Comparison of ENCODE assay signal across 27 cellular contexts in the genomic region with DNA sequence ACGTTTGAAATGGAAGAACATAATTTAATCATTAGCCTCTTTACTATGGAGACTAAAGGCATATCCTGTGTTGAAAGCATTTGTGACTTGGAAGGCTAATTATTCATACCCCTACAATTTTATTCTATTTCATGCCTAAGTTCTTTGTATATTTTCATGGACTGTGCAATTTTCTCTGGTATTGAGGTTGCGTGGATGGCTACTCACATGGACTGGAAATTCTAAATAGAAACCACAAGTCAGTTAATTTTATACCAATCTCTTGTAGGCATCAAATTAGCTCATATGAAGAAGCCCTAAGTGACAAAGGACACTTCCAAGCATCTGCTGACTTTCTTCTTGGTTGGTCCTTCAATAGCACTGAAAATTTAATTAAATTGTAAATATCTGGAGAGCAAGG.
"Had no signal": no experiment of that assay in that cellular context is flagged by ENCODE, and none has a peak within 500 bp of the region (broad histone marks: within the 10 kb centered on the region; RNA-seq: fewer than 3 reads in every experiment).

No MANE protein-coding gene starts in this region.

- H3K27me3 ChIP-seq: colonic mucosa, esophagus squamous epithelium, left lung, neural progenitor cell, sigmoid colon, stomach, thyroid gland, vagina had no signal

- H3K4me3 Mint-ChIP-seq: dendritic cell treated with granulocyte-macrophage colony-stimulating factor and Interleukin-4, amounts not matched to agents 40 ng/mL and 50 ng/mL, for 4 days; immature natural killer cell; mesothelial cell of epicardium; naive thymus-derived CD4-positive, alpha-beta T cell; nephron; neural progenitor cell; stimulated activated effector memory CD8-positive, alpha-beta T cell treated with anti-CD3 and anti-CD28 coated beads, Interleukin-12 subunit alpha, Interleukin-12 subunit beta, amount 100 ng/mL, for 72 hours had no signal

- ATAC-seq: left cardiac atrium; left lung; naive thymus-derived CD4-positive, alpha-beta T cell; right cardiac atrium; stimulated activated effector memory CD8-positive, alpha-beta T cell treated with anti-CD3 and anti-CD28 coated beads, Interleukin-12 subunit alpha, Interleukin-12 subunit beta, amount 100 ng/mL, for 72 hours had no signal

- H3K27ac Mint-ChIP-seq: dendritic cell treated with granulocyte-macrophage colony-stimulating factor and Interleukin-4, amounts not matched to agents 40 ng/mL and 50 ng/mL, for 4 days; immature natural killer cell; mesothelial cell of epicardium; naive thymus-derived CD4-positive, alpha-beta T cell; nephron; neural progenitor cell; stimulated activated effector memory CD8-positive, alpha-beta T cell treated with anti-CD3 and anti-CD28 coated beads, Interleukin-12 subunit alpha, Interleukin-12 subunit beta, amount 100 ng/mL, for 72 hours had no signal

- H3K4me1 ChIP-seq: colonic mucosa, esophagus squamous epithelium, left lung, neural progenitor cell, parathyroid adenoma, prostate gland, sigmoid colon, stomach, vagina had no signal

- H3K36me3 Mint-ChIP-seq: immature natural killer cell; mesothelial cell of epicardium; naive thymus-derived CD4-positive, alpha-beta T cell; neural progenitor cell; stimulated activated effector memory CD8-positive, alpha-beta T cell treated with anti-CD3 and anti-CD28 coated beads, Interleukin-12 subunit alpha, Interleukin-12 subunit beta, amount 100 ng/mL, for 72 hours had no signal

- H3K9me3 ChIP-seq: colonic mucosa, esophagus squamous epithelium, left lung, prostate gland, sigmoid colon, stomach, thyroid gland, vagina had no signal

- H3K27me3 Mint-ChIP-seq: dendritic cell treated with granulocyte-macrophage colony-stimulating factor and Interleukin-4, amounts not matched to agents 40 ng/mL and 50 ng/mL, for 4 days; naive thymus-derived CD4-positive, alpha-beta T cell had no signal

- H3K36me3 ChIP-seq: colonic mucosa, esophagus squamous epithelium, left lung, neural progenitor cell, prostate gland, sigmoid colon, stomach, thyroid gland, vagina had no signal

- H3K4me3 ChIP-seq: colonic mucosa, esophagus squamous epithelium, left lung, neural progenitor cell, prostate gland, sigmoid colon, stomach, thyroid gland, vagina had no signal

- H3K4me1 Mint-ChIP-seq: immature natural killer cell; mesothelial cell of epicardium; naive thymus-derived CD4-positive, alpha-beta T cell; nephron; neural progenitor cell; stimulated activated effector memory CD8-positive, alpha-beta T cell treated with anti-CD3 and anti-CD28 coated beads, Interleukin-12 subunit alpha, Interleukin-12 subunit beta, amount 100 ng/mL, for 72 hours had no signal

- H3K9me3 Mint-ChIP-seq: dendritic cell treated with granulocyte-macrophage colony-stimulating factor and Interleukin-4, amounts not matched to agents 40 ng/mL and 50 ng/mL, for 4 days; mesothelial cell of epicardium; nephron; neural progenitor cell had no signal

- DNase-seq: colonic mucosa; effector memory CD4-positive, alpha-beta T cell; erythroblast; esophagus squamous epithelium; foreskin melanocyte; hypothalamus; immature natural killer cell; islet precursor cell; left cardiac atrium; left lung; mesenchymal stem cell; naive thymus-derived CD4-positive, alpha-beta T cell; right cardiac atrium; sigmoid colon; stimulated activated CD4-positive, alpha-beta T cell treated with anti-CD3 and anti-CD28 coated beads, Interleukin-2, amount 100 ng/mL, for 24 hours; stimulated activated CD4-positive, alpha-beta T cell treated with anti-CD3 and anti-CD28 coated beads, Interleukin-4, amount 100 ng/mL, for 24 hours; stimulated activated naive CD4-positive, alpha-beta T cell treated with Interleukin-2 at 50 U/mL for 16 hours; stomach; thyroid gland had no signal

- H3K27ac ChIP-seq: colonic mucosa, esophagus squamous epithelium, left lung, neural progenitor cell, parathyroid adenoma, prostate gland, sigmoid colon, stomach, thyroid gland, vagina had no signal
